Comparison of ENCODE assay signal across 11 cellular contexts in the genomic region with DNA sequence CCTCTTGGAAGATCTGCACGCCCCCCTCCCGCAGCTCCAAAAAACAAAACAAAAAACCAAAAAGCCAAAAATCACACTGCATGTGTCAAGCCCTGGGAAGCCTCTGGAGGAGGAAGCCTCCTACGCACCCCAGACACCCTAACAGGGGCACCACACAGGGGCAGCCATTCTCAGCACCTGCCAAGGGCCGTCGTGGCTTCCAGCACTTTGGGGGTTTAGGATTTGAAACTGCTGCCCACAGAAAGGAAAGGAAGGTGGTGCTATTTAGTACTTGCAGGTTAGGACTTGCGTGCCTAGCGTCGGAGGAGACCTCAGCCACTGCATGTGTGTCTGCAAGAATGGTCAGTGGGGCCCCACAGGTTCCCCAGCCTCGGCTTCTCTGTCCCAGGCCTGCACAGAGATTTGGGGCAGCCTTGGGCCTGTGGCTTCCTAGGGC. TPM values are rescaled to one million over a fixed set of nuclear protein-coding genes. Genes with fewer than 3 reads are reported as not detected.
DNase-seq lines count a peak whose midpoint lies in the region; ATAC-seq and TF ChIP-seq lines count a peak whose summit lies in the region.
"Had no signal": no experiment of that assay in that cellular context is flagged by ENCODE, and none has a peak within 500 bp of the region (broad histone marks: within the 10 kb centered on the region; RNA-seq: fewer than 3 reads in every experiment).

No MANE protein-coding gene starts in this region.

- H3K9ac ChIP-seq in BLaER1 treated with 17β-estradiol and CSF1 and Interleukin-3, amounts not matched to agents 10 nM and 100 nM = peak overlapping the region in 2 of 11 experiments; percentile 30 to 46; a peak in 3 of 22 replicates
- H3K9ac ChIP-seq in PC-3 (ENCODE audit: low read length) = no peak overlapping the region

- intact Hi-C loops in PC-3 (cut with micrococcal nuclease) = no loop called here
- intact Hi-C loops in left ventricle myocardium inferior (cut with micrococcal nuclease) = no loop called here

- ATAC-seq in GM19025 (IDR thresholded peaks at IDR 0.05; ENCODE audit: low read depth, unreplicated experiment) (peak; percentile 30), HG03095 (IDR thresholded peaks at IDR 0.05; ENCODE audit: unreplicated experiment) (peak; percentile 29), PC-3 (no peak)
- ATAC-seq in activated T-helper 17 cell treated with anti-CD3 and anti-CD28 coated beads, Interleukin-2, amount 50 U/mL, for 72 hours (replicated peaks) = peak; percentile 11

- peaks cover 13 to 42% (median 32%) of the 10 kb centered on the region in 10 experiments for H3K4me1 ChIP-seq in BLaER1 treated with 17β-estradiol and CSF1 and Interleukin-3, amounts not matched to agents 10 nM and 100 nM
- no peaks in the 10 kb centered on the region for H3K4me1 ChIP-seq in PC-3 (ENCODE audit: insufficient read depth, low read length)
- H3K4me1 ChIP-seq in left ventricle myocardium inferior = no peaks in the 10 kb centered on the region

- no peaks in the 10 kb centered on the region for H3K9me3 ChIP-seq in BLaER1 treated with 17β-estradiol and CSF1 and Interleukin-3, amounts not matched to agents 10 nM and 100 nM (replicated peaks in 1 of 11)
- H3K9me3 ChIP-seq in PC-3 (ENCODE audit: low read length) = no peaks in the 10 kb centered on the region
- H3K9me3 ChIP-seq in left ventricle myocardium inferior (replicated peaks) = no peaks in the 10 kb centered on the region

- no peaks in the 10 kb centered on the region for H3K36me3 ChIP-seq in BLaER1 treated with 17β-estradiol and CSF1 and Interleukin-3, amounts not matched to agents 10 nM and 100 nM
- H3K36me3 ChIP-seq in PC-3 (ENCODE audit: low read depth, low read length) (no peaks in the 10 kb centered on the region), left ventricle myocardium inferior (no peaks in the 10 kb centered on the region)

- no peak for TF ChIP-seq CTCF in PC-3 (conservative IDR thresholded peaks at IDR 0.05; ENCODE audit: low read depth, low read length)
- no peak for TF ChIP-seq CTCF in left ventricle myocardium inferior (IDR thresholded peaks at IDR 0.05; ENCODE audit: borderline replicate concordance)

- H3K9me2 ChIP-seq in PC-3 (replicated peaks; ENCODE audit: low read length) = no peaks in the 10 kb centered on the region

- no peaks in the 10 kb centered on the region for H3K27me3 Mint-ChIP-seq in activated T-helper 17 cell treated with anti-CD3 and anti-CD28 coated beads, Interleukin-2, amount 50 U/mL, for 72 hours
- H3K27me3 Mint-ChIP-seq: brain had no signal

- peaks cover 33% of the 10 kb centered on the region for H3K4me1 Mint-ChIP-seq in activated T-helper 17 cell treated with anti-CD3 and anti-CD28 coated beads, Interleukin-2, amount 50 U/mL, for 72 hours

- no peak overlapping the region for H2AFZ ChIP-seq in PC-3 (ENCODE audit: low read length)

- H3K36me3 Mint-ChIP-seq in activated T-helper 17 cell treated with anti-CD3 and anti-CD28 coated beads, Interleukin-2, amount 50 U/mL, for 72 hours (ENCODE audit: low read depth) = peaks cover 17% of the 10 kb centered on the region
- H3K36me3 Mint-ChIP-seq: brain had no signal

- no peaks in the 10 kb centered on the region for H3K27me3 ChIP-seq in BLaER1 treated with 17β-estradiol and CSF1 and Interleukin-3, amounts not matched to agents 10 nM and 100 nM
- H3K27me3 ChIP-seq in PC-3 (ENCODE audit: low read length) (no peaks in the 10 kb centered on the region), left ventricle myocardium inferior (ENCODE audit: low read depth) (peaks cover 33% of the 10 kb centered on the region)

- no TSS peak for BruUV-seq in PC-3 (replicated peaks; lab: Mats Ljungman, UMichigan)

- H3K4me3 ChIP-seq in BLaER1 treated with 17β-estradiol and CSF1 and Interleukin-3, amounts not matched to agents 10 nM and 100 nM = no peak overlapping the region
- H3K4me3 ChIP-seq in PC-3 (ENCODE audit: low read length) (no peak overlapping the region), left ventricle myocardium inferior (no peak overlapping the region)

- no peak for DNase-seq in ecto neural progenitor cell (ENCODE audit: low spot score)
- DNase-seq in GM03348 (ENCODE audit: low spot score) = no peak
- DNase-seq in PC-3 = no peak
- no peak for DNase-seq in left ventricle myocardium inferior
- DNase-seq: Calu3, Right ventricle myocardium superior had no signal

- H3K27ac Mint-ChIP-seq in activated T-helper 17 cell treated with anti-CD3 and anti-CD28 coated beads, Interleukin-2, amount 50 U/mL, for 72 hours = peak overlapping the region; percentile 94

- CTCF ChIA-PET in PC-3 (lab: Charles Lee) = no interaction called here

- H3K27ac ChIP-seq in BLaER1 treated with 17β-estradiol and CSF1 and Interleukin-3, amounts not matched to agents 10 nM and 100 nM = peak overlapping the region in 6 of 11 experiments; percentile 4 to 57 (median 37); a peak in 8 of 22 replicates
- H3K27ac ChIP-seq in PC-3 (ENCODE audit: low read length) = no peak overlapping the region
- no peak overlapping the region for H3K27ac ChIP-seq in left ventricle myocardium inferior (replicated peaks)

- H3F3A ChIP-seq in PC-3 (ENCODE audit: low read length, unreplicated experiment) = no peaks in the 10 kb centered on the region

- peak overlapping the region; percentile 81 for H3K4me3 Mint-ChIP-seq in activated T-helper 17 cell treated with anti-CD3 and anti-CD28 coated beads, Interleukin-2, amount 50 U/mL, for 72 hours
- H3K4me3 Mint-ChIP-seq: brain had no signal

- H3K9me3 Mint-ChIP-seq in activated T-helper 17 cell treated with anti-CD3 and anti-CD28 coated beads, Interleukin-2, amount 50 U/mL, for 72 hours = no peaks in the 10 kb centered on the region

- H3K79me2 ChIP-seq in PC-3 (ENCODE audit: low read length) = no peaks in the 10 kb centered on the region

- no peaks in the 10 kb centered on the region for H4K20me1 ChIP-seq in BLaER1 treated with 17β-estradiol and CSF1 and Interleukin-3, amounts not matched to agents 10 nM and 100 nM
- H4K20me1 ChIP-seq in PC-3 (ENCODE audit: low read length) = no peaks in the 10 kb centered on the region

- peak overlapping the region; percentile 40 to 81 (median 57); a peak in 20 of 22 replicates for H3K4me2 ChIP-seq in BLaER1 treated with 17β-estradiol and CSF1 and Interleukin-3, amounts not matched to agents 10 nM and 100 nM
- H3K4me2 ChIP-seq in PC-3 (ENCODE audit: low read length) = no peak overlapping the region

- POLR2A ChIA-PET in PC-3 (lab: Charles Lee; ENCODE audit: unreplicated experiment) = no interaction called here

RNA-seq across cellular contexts. Expression of a gene that starts 0.4 kb away (rescaled TPM):
- 10 to 100 TPM; 11.1 to 19.9 TPM for total RNA-seq in activated T-helper 17 cell treated with anti-CD3 and anti-CD28 coated beads, Interleukin-2, amount 50 U/mL, for 72 hours
- total RNA-seq in PC-3 (2014; rRNA removed) (0.07 and 0.81 TPM in 2 replicates), left ventricle myocardium inferior (not detected)
- total RNA-seq: Calu3, Right ventricle myocardium superior had no signal

Comparison
In these comparisons a context has a peak if more than half of its experiments do, and no peak if none do; other contexts are left out.
1. H3K27ac ChIP-seq: peak in BLaER1 treated with 17β-estradiol and CSF1 and Interleukin-3, amounts not matched to agents 10 nM and 100 nM (6 of 11); none in PC-3 (single experiment) and left ventricle myocardium inferior (single experiment).